In the genomic region with DNA sequence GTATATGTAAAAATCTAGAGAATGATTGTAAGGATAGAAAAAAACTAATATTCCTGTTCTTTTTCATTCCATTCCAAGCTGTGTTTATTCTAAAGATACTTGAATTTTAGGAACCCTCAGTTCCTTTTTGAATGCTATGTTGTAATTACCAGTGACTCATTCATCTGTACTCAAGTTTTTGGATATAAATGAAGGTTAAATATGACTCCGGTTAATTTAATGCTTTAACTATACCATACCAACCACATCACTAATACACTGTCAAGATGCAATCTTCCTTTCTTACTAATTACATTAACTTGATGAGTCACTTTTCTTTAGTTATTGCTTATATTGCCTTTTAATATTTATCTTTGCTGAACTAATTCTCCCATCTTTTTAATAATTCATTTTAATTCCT, we compare ENCODE assay signal across 17 cellular contexts.
DNase-seq lines count a peak whose midpoint lies in the region; ATAC-seq, FAIRE-seq and TF ChIP-seq lines count a peak whose summit lies in the region.
"Had no signal": no experiment of that assay in that cellular context is flagged by ENCODE, and none has a peak within 500 bp of the region (broad histone marks: within the 10 kb centered on the region; RNA-seq: fewer than 3 reads in every experiment).

No MANE protein-coding gene starts in this region.

- H3K4me3 Mint-ChIP-seq in HFFc6 (no peak overlapping the region), WTC11 (no peak overlapping the region)
- H3K4me3 Mint-ChIP-seq: activated naive CD8-positive, alpha-beta T cell had no signal

- H3K27me3 Mint-ChIP-seq in HFFc6 (ENCODE audit: insufficient read depth) (no peaks in the 10 kb centered on the region; the same call in 1 of the 2 replicates), WTC11 (ENCODE audit: low read depth) (no peaks in the 10 kb centered on the region)
- H3K27me3 Mint-ChIP-seq: activated naive CD8-positive, alpha-beta T cell had no signal

- POLR2A ChIA-PET in AG04449 (lab: Yijun Ruan, JAX), result no interaction called here
- POLR2A ChIA-PET in HepG2 (lab: Yijun Ruan, JAX), result no interaction called here
- POLR2A ChIA-PET in WTC11 (lab: Charles Lee), result no interaction called here

- no peaks in the 10 kb centered on the region for H4K20me1 ChIP-seq in HepG2 (ENCODE audit: insufficient read depth, low read length)

- BruUV-seq in HepG2 (replicated peaks; lab: Mats Ljungman, UMichigan), result no TSS peak

- TF ChIP-seq CTCF in AG04449 (IDR thresholded peaks at IDR 0.05; ENCODE audit: insufficient read depth, low read length, missing control alignments) (no peak), HFFc6 (IDR thresholded peaks at IDR 0.05) (no peak), foreskin keratinocyte (conservative IDR thresholded peaks at IDR 0.05) (no peak), HepG2 (CRISPR knock-in tag; IDR thresholded peaks at IDR 0.05) (no peak), WTC11 (IDR thresholded peaks at IDR 0.05) (no peak), suprapubic skin (IDR thresholded peaks at IDR 0.05) (no peak)

- H3K36me3 ChIP-seq in HepG2 (replicated peaks in 1 of 2; ENCODE audit: control insufficient read depth in 1 of 2, insufficient read depth in 2 of 2, low read length in 2 of 2), result peaks cover 0 to 13% of the 10 kb centered on the region in 2 experiments; a peak in 2 of 5 replicates
- H3K36me3 ChIP-seq in suprapubic skin, result peaks cover 27% of the 10 kb centered on the region

- H3K4me3 ChIP-seq in AG04449 (ENCODE audit: low read depth, low read length), result no peak overlapping the region
- H3K4me3 ChIP-seq in HepG2 (replicated peaks in 1 of 3; ENCODE audit: insufficient read depth in 1 of 3, low read depth in 2 of 3, low read length in 3 of 3), result no peak overlapping the region
- H3K4me3 ChIP-seq in suprapubic skin, result no peak overlapping the region
- H3K4me3 ChIP-seq: esophagus muscularis mucosa had no signal

- H3K79me2 ChIP-seq in HepG2 (ENCODE audit: insufficient read depth, low read length), result no peaks in the 10 kb centered on the region

- 100% methylated on average over 1 of the region's 1 CpG for WGBS in HepG2 (ENCODE audit: low lambda C conversion rate)
- 43% methylated on average over 1 of the region's 1 CpG for WGBS in suprapubic skin

- DNase-seq in AG04449 (ENCODE audit: low read depth, low spot score) (peak; percentile 84), HFFc6 (peak; percentile 84), amniotic stem cell (lab: John Stamatoyannopoulos, UW) (peak; percentile 23), foreskin keratinocyte (peak; percentile 44 to 68), HepG2 (ENCODE audit: low spot score) (no peak), WTC11 (ENCODE audit: low spot score) (no peak), suprapubic skin (ENCODE audit: low spot score in 2 of 2) (no peak), HuH-7.5 (ENCODE audit: low spot score) (no peak)
- DNase-seq: activated CD4-positive, CD25-positive, alpha-beta regulatory T cell; C1 segment of cervical spinal cord; Kasumi-1; NCI-H2171 treated with DMSO at 0.1 percent for 48 hours; posterior cingulate gyrus; stimulated activated CD4-positive, alpha-beta T cell treated with anti-CD3 and anti-CD28 coated beads, Interleukin-2, amount 100 ng/mL, for 48 hours had no signal

- H3K36me3 Mint-ChIP-seq in HFFc6 (ENCODE audit: low read depth) (peaks cover 24% of the 10 kb centered on the region), WTC11 (peaks cover 9% of the 10 kb centered on the region)

- TF ChIP-seq EP300 in HepG2 (IDR thresholded peaks at IDR 0.05; ENCODE audit: low read depth in 2 of 2, low read length in 2 of 2), result no peak
- no peak for TF ChIP-seq EP300 in HepG2 (CRISPR knock-in tag; IDR thresholded peaks at IDR 0.05; ENCODE audit: borderline replicate concordance)
- no peak for TF ChIP-seq EP300 in suprapubic skin (IDR thresholded peaks at IDR 0.05)

- peak overlapping the region; percentile 74 for H3K27ac Mint-ChIP-seq in HFFc6
- H3K27ac Mint-ChIP-seq in WTC11, result no peak overlapping the region
- H3K27ac Mint-ChIP-seq: activated naive CD8-positive, alpha-beta T cell had no signal

- in situ Hi-C loops in HepG2 (cut with HindIII; ENCODE audit: extremely low pct_ligation_motif_present, low pct_unique_long_range_greater_than_20kb), result loop anchor here (25.0 kb wide), 1 partner anchor 457 kb away; no protein-coding TSS in a partner anchor

- H3K9me3 ChIP-seq in HepG2 (ENCODE audit: low read length) (no peaks in the 10 kb centered on the region), suprapubic skin (peaks cover 4% of the 10 kb centered on the region)

- TF ChIP-seq RAD21 in HepG2 (CRISPR knock-in tag; IDR thresholded peaks at IDR 0.05), result no peak

- FAIRE-seq in HepG2 (lab: Jason Lieb, UNC), result no peak
- FAIRE-seq: urothelium cell line had no signal

- H3K9me3 Mint-ChIP-seq in HFFc6 (peaks cover 18% of the 10 kb centered on the region), WTC11 (peaks cover 4% of the 10 kb centered on the region; the same call in 1 of the 2 replicates)

- ATAC-seq in foreskin keratinocyte, result peak; percentile 57
- no peak for ATAC-seq in HepG2
- no peak for ATAC-seq in WTC11

- H3K27ac ChIP-seq in foreskin keratinocyte, result no peak overlapping the region
- H3K27ac ChIP-seq in HepG2 (ENCODE audit: extremely low read length, insufficient read depth, low read length), result no peak overlapping the region
- no peak overlapping the region for H3K27ac ChIP-seq in suprapubic skin

- H3K4me1 ChIP-seq in foreskin keratinocyte (peaks cover 13% of the 10 kb centered on the region), HepG2 (ENCODE audit: insufficient read depth, low read length) (peaks cover 21% of the 10 kb centered on the region), suprapubic skin (no peaks in the 10 kb centered on the region)
- H3K4me1 ChIP-seq: esophagus muscularis mucosa had no signal

- CTCF ChIA-PET in AG04449 (lab: Yijun Ruan, JAX) (interaction anchor here (1.0 kb wide), 1 partner anchor 142 kb away, joined by 4 read pairs; no protein-coding TSS in a partner anchor), HepG2 (lab: Yijun Ruan, JAX; ENCODE audit: low intra/inter-chr PET ratio, low total read pairs) (no interaction called here), WTC11 (lab: Charles Lee) (no interaction called here)

- H3K4me2 ChIP-seq in HepG2 (ENCODE audit: low read depth, low read length), result no peak overlapping the region

- H2AFZ ChIP-seq in HepG2 (ENCODE audit: low read length), result no peak overlapping the region

- no peak for TF ChIP-seq POLR2A in HepG2 (IDR thresholded peaks at IDR 0.05; ENCODE audit: insufficient read depth in 1 of 2, low read depth in 2 of 2, low read length in 2 of 2)
- no peak for TF ChIP-seq POLR2A in suprapubic skin (IDR thresholded peaks at IDR 0.05)

- intact Hi-C loops in HepG2 (cut with micrococcal nuclease; ENCODE audit: unreplicated experiment), result loop anchor here (5.0 kb wide), 1 partner anchor 447 kb away; no protein-coding TSS in a partner anchor

- H3K27me3 ChIP-seq in foreskin keratinocyte (no peaks in the 10 kb centered on the region), HepG2 (ENCODE audit: control insufficient read depth in 1 of 2, insufficient read depth in 2 of 2, low read length in 2 of 2) (no peaks in the 10 kb centered on the region), suprapubic skin (no peaks in the 10 kb centered on the region)
- H3K27me3 ChIP-seq: esophagus muscularis mucosa had no signal

- H3K9ac ChIP-seq in HepG2 (ENCODE audit: insufficient read depth, low read depth, low read length), result no peak overlapping the region

- H3K4me1 Mint-ChIP-seq in HFFc6 (ENCODE audit: low read depth) (peaks cover 31% of the 10 kb centered on the region), WTC11 (no peaks in the 10 kb centered on the region)

TF ChIP-seq in HepG2, 621 proteins besides CTCF, POLR2A, EP300 and RAD21 (continues in another document):
- TF ChIP-seq IKZF4 (CRISPR knock-in tag; IDR thresholded peaks at IDR 0.05; ENCODE audit: borderline replicate concordance, low read depth, not compliant biosample characterization) (no peak), POGZ (CRISPR knock-in tag; IDR thresholded peaks at IDR 0.05) (no peak), TBX2 (CRISPR knock-in tag; IDR thresholded peaks at IDR 0.05; ENCODE audit: borderline replicate concordance) (no peak), ZNF414 (CRISPR knock-in tag; IDR thresholded peaks at IDR 0.05) (no peak)
- TF ChIP-seq, protein P1, sequence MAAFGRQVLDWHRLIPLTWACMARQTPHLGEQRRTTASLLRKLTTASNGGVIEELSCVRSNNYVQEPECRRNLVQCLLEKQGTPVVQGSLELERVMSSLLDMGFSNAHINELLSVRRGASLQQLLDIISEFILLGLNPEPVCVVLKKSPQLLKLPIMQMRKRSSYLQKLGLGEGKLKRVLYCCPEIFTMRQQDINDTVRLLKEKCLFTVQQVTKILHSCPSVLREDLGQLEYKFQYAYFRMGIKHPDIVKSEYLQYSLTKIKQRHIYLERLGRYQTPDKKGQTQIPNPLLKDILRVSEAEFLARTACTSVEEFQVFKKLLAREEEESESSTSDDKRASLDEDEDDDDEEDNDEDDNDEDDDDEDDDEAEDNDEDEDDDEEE (CRISPR knock-in tag; IDR thresholded peaks at IDR 0.05), result no peak

TF ChIP-seq in WTC11, 78 proteins besides CTCF, POLR2A, EP300 and RAD21:
- TF ChIP-seq ZNF138 (CRISPR knock-in tag; conservative IDR thresholded peaks at IDR 0.05) (no peak), PRDM15 (CRISPR knock-in tag; IDR thresholded peaks at IDR 0.05) (no peak), ELF4 (CRISPR knock-in tag; IDR thresholded peaks at IDR 0.05; ENCODE audit: low read depth) (no peak)

Comparison
In these comparisons a context has a peak if more than half of its experiments do, and no peak if none do; other contexts are left out.
1. DNase-seq: peak in AG04449 (single experiment), HFFc6 (single experiment), amniotic stem cell (single experiment) and foreskin keratinocyte (2 of 2); none in HepG2 (single experiment), WTC11 (single experiment), suprapubic skin (0 of 2) and HuH-7.5 (single experiment).